ENCODE assay signal across 31 cellular contexts in the genomic region with DNA sequence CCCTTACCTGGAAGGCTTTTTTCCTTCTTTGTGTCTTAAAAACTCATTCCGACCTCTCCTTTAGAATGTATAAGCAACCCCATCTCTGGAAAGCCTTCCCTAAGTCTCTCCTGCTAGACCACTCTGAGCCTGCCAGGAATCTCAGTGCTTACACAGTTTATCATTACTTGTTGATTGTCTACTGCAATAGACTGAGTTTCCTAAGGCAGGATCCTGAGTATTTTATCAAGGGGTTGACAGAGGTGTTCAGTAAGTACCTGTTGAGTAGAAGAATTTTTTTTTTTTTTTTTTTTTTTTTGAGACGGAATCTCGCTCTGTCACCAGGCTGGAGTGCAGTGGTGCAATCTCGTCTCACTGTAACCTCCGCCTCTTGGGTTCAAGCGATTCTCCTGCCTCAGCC. TPM values are rescaled to one million over a fixed set of nuclear protein-coding genes. Genes with fewer than 3 reads are reported as not detected.
A peak's percentile ranks its signal among the peaks of the same experiment; 100 is the strongest.
DNase-seq lines count a peak whose midpoint lies in the region; ATAC-seq and TF ChIP-seq lines count a peak whose summit lies in the region.
"Had no signal": no experiment of that assay in that cellular context is flagged by ENCODE, and none has a peak within 500 bp of the region (broad histone marks: within the 10 kb centered on the region; RNA-seq: fewer than 3 reads in every experiment).

No MANE protein-coding gene starts in this region.

- H3K36me3 Mint-ChIP-seq in GM23338 (ENCODE audit: low read depth): no peaks in the 10 kb centered on the region

- H3K27me3 ChIP-seq in GM23338 (ENCODE audit: insufficient read depth): peaks cover 22% of the 10 kb centered on the region; the same call in 1 of the 2 replicates
- H3K27me3 ChIP-seq in mammary epithelial cell (ENCODE audit: insufficient read depth, low read length): no peaks in the 10 kb centered on the region
- H3K27me3 ChIP-seq in parathyroid adenoma (ENCODE audit: control insufficient read depth, insufficient read depth, low read length): no peaks in the 10 kb centered on the region
- H3K27me3 ChIP-seq: body of pancreas, esophagus muscularis mucosa, right atrium auricular region had no signal

- H3F3A ChIP-seq in GM23338 (replicated peaks; ENCODE audit: low read depth): 0 out of 2 replicates have a peak, but pooled peaks cover 6% of the 10 kb centered on the region

- H3K27ac Mint-ChIP-seq in GM23338: no peak overlapping the region
- H3K27ac Mint-ChIP-seq: activated CD4-positive, alpha-beta memory T cell treated with anti-CD3 and anti-CD28 coated beads, Interleukin-2, amount 10 ng/mL, durations not matched to agents 7 days and 5 days; activated naive CD4-positive, alpha-beta T cell treated with anti-CD3 and anti-CD28 coated beads for 36 hours; activated T-helper 1 cell treated with anti-CD3 and anti-CD28 coated beads, Interleukin-12 subunit alpha, Interleukin-12 subunit beta, Interleukin-2, Interleukin-4 antibody, amounts not matched to agents 30 ng/mL and 10 ng/mL and 1 ng/mL, durations not matched to agents 14 hours and 24 hours and 36 hours; endodermal cell; stimulated activated naive CD8-positive, alpha-beta T cell treated with anti-CD3 and anti-CD28 coated beads, Interleukin-15, amount 100 ng/mL, for 72 hours; T-helper 2 cell treated with Interferon-gamma antibody and Interleukin-4, amounts not matched to agents 5 μg/mL and 100 μg/mL, for 36 hours had no signal

- no peaks in the 10 kb centered on the region for H3K9me2 ChIP-seq in GM23338 (ENCODE audit: insufficient read depth)

- dilution Hi-C loops in mammary epithelial cell (cut with HindIII; ENCODE audit: low sequenced_read_pairs): no loop called here

- no peak overlapping the region for H3K4me2 ChIP-seq in GM23338
- H3K4me2 ChIP-seq in mammary epithelial cell (ENCODE audit: insufficient read depth, low read depth, low read length): peak overlapping the region; percentile 67
- no peak overlapping the region for H3K4me2 ChIP-seq in parathyroid adenoma (ENCODE audit: low read length)
- H3K4me2 ChIP-seq: BLaER1, KMS-11 had no signal

- WGBS in mammary epithelial cell (ENCODE audit: low coverage, missing lambda C conversion rate): 80% methylated on average over 1 of the region's 6 CpGs

- TF ChIP-seq CTCF in C4-2B (conservative IDR thresholded peaks at IDR 0.05) (no peak), GM23338 (conservative IDR thresholded peaks at IDR 0.05; ENCODE audit: low read depth in 2 of 2) (no peak), mammary epithelial cell (conservative IDR thresholded peaks at IDR 0.05 in 1 of 2, IDR thresholded peaks at IDR 0.05 in 1 of 2; ENCODE audit: extremely low read depth in 1 of 2, insufficient read depth in 1 of 2, low read depth in 1 of 2, low read length in 2 of 2) (no peak), parathyroid adenoma (IDR thresholded peaks at IDR 0.05) (no peak)

- H3K4me1 Mint-ChIP-seq in GM23338: peaks cover 60% of the 10 kb centered on the region

- DNase-seq in GM23338 (ENCODE audit: low spot score) (no peak), mammary epithelial cell (no peak), posterior vena cava (ENCODE audit: low spot score) (no peak)
- DNase-seq: ACHN; activated CD4-positive, alpha-beta memory T cell treated with anti-CD3 and anti-CD28 coated beads, Interleukin-2, amount 10 ng/mL, durations not matched to agents 7 days and 5 days; activated CD8-positive, alpha-beta memory T cell treated with anti-CD3 and anti-CD28 coated beads, Interleukin-2, amount 50 U/mL, for 4 hours; activated naive CD4-positive, alpha-beta T cell treated with anti-CD3 and anti-CD28 coated beads for 36 hours; DND-41; endodermal cell; GOT3; hippocampal formation; MM.1S; NCI-H1417 treated with DMSO at 0.1 percent for 48 hours; NCI-H2029 treated with DMSO at 0.1 percent for 48 hours; NCI-H526; SHP77; spleen; stimulated activated CD8-positive, alpha-beta memory T cell treated with anti-CD3 and anti-CD28 coated beads, Interleukin-4, amount 100 ng/mL, for 48 hours; stimulated activated naive CD8-positive, alpha-beta T cell treated with anti-CD3 and anti-CD28 coated beads, Interleukin-15, amount 100 ng/mL, for 72 hours had no signal

- in situ Hi-C loops in mammary epithelial cell (cut with MboI; ENCODE audit: low sequenced_read_pairs in 2 of 2): loop anchor here in 1 of 2 donors (10.0 kb wide), 1 partner anchor 47 kb away; no protein-coding TSS in a partner anchor

- intact Hi-C loops in mammary epithelial cell (cut with micrococcal nuclease): loop anchor here (1.0 to 2.0 kb wide), 5 partner anchors 9 to 51 kb away; no protein-coding TSS in a partner anchor
- intact Hi-C loops in posterior vena cava (cut with DNase I): loop anchor here in 1 of 2 donors (10.0 kb wide), 1 partner anchor 117 kb away; no protein-coding TSS in a partner anchor

- H3K9me3 ChIP-seq in mammary epithelial cell (replicated peaks; ENCODE audit: insufficient read depth, low read length): no peaks in the 10 kb centered on the region
- H3K9me3 ChIP-seq in parathyroid adenoma (ENCODE audit: control insufficient read depth, low read length): no peaks in the 10 kb centered on the region
- H3K9me3 ChIP-seq: BLaER1, body of pancreas, esophagus muscularis mucosa, right atrium auricular region, spleen, thoracic aorta had no signal

- no peak overlapping the region for H3K4me3 Mint-ChIP-seq in GM23338
- H3K4me3 Mint-ChIP-seq: activated CD4-positive, alpha-beta memory T cell treated with anti-CD3 and anti-CD28 coated beads, Interleukin-2, amount 10 ng/mL, durations not matched to agents 7 days and 5 days; activated naive CD4-positive, alpha-beta T cell treated with anti-CD3 and anti-CD28 coated beads for 36 hours; activated T-helper 1 cell treated with anti-CD3 and anti-CD28 coated beads, Interleukin-12 subunit alpha, Interleukin-12 subunit beta, Interleukin-2, Interleukin-4 antibody, amounts not matched to agents 30 ng/mL and 10 ng/mL and 1 ng/mL, durations not matched to agents 14 hours and 24 hours and 36 hours; endodermal cell; stimulated activated naive CD8-positive, alpha-beta T cell treated with anti-CD3 and anti-CD28 coated beads, Interleukin-15, amount 100 ng/mL, for 72 hours; T-helper 2 cell treated with Interferon-gamma antibody and Interleukin-4, amounts not matched to agents 5 μg/mL and 100 μg/mL, for 36 hours had no signal

- H3K4me3 ChIP-seq in GM23338 (no peak overlapping the region), mammary epithelial cell (replicated peaks in 1 of 3; ENCODE audit: insufficient read depth in 1 of 3, low read depth in 2 of 3, low read length in 3 of 3) (no peak overlapping the region), parathyroid adenoma (ENCODE audit: low read depth, low read length) (no peak overlapping the region)
- H3K4me3 ChIP-seq: BLaER1, body of pancreas, esophagus muscularis mucosa, right atrium auricular region, spleen, thoracic aorta had no signal

- ATAC-seq in GM23338 (no peak), GM21390 (IDR thresholded peaks at IDR 0.05; ENCODE audit: unreplicated experiment) (no peak), HG02571 (IDR thresholded peaks at IDR 0.05; ENCODE audit: unreplicated experiment) (no peak)
- ATAC-seq: body of pancreas; stimulated activated naive CD8-positive, alpha-beta T cell treated with anti-CD3 and anti-CD28 coated beads, Interleukin-15, amount 100 ng/mL, for 72 hours had no signal

- no TSS peak for BruUV-seq in mammary epithelial cell (replicated peaks; lab: Mats Ljungman, UMichigan)

- H3K27ac ChIP-seq in C4-2B (peak overlapping the region; percentile 20), GM23338 (ENCODE audit: low read depth) (0 out of 2 replicates have a peak overlapping the region, but pooled peaks have one; percentile 2), mammary epithelial cell (ENCODE audit: insufficient read depth, low read depth, low read length) (peak overlapping the region; percentile 99), parathyroid adenoma (peak overlapping the region; percentile 51)
- H3K27ac ChIP-seq: BLaER1, body of pancreas, KMS-11, spleen, thoracic aorta had no signal

- H3K9ac ChIP-seq in mammary epithelial cell (ENCODE audit: insufficient read depth, low read length): peak overlapping the region; percentile 79
- no peak overlapping the region for H3K9ac ChIP-seq in parathyroid adenoma
- H3K9ac ChIP-seq: BLaER1, KMS-11 had no signal

- H3K36me3 ChIP-seq in GM23338 (ENCODE audit: insufficient read depth): no peaks in the 10 kb centered on the region
- H3K36me3 ChIP-seq in mammary epithelial cell (ENCODE audit: insufficient read depth, low read length): no peaks in the 10 kb centered on the region
- H3K36me3 ChIP-seq in parathyroid adenoma (ENCODE audit: control insufficient read depth, insufficient read depth, low read length): no peaks in the 10 kb centered on the region
- H3K36me3 ChIP-seq: BLaER1, esophagus muscularis mucosa, right atrium auricular region, spleen, thoracic aorta had no signal

- H2AFZ ChIP-seq in GM23338: no peak overlapping the region
- H2AFZ ChIP-seq in mammary epithelial cell (ENCODE audit: low read depth, low read length): no peak overlapping the region
- H2AFZ ChIP-seq in parathyroid adenoma: no peak overlapping the region

- H3K79me2 ChIP-seq in GM23338 (replicated peaks; ENCODE audit: insufficient read depth) (peaks cover 62% of the 10 kb centered on the region), mammary epithelial cell (ENCODE audit: insufficient read depth, low read length) (peaks cover 55% of the 10 kb centered on the region), parathyroid adenoma (no peaks in the 10 kb centered on the region)

- H4K20me1 ChIP-seq in GM23338 (replicated peaks; ENCODE audit: insufficient read depth): peaks cover 10% of the 10 kb centered on the region
- no peaks in the 10 kb centered on the region for H4K20me1 ChIP-seq in mammary epithelial cell (ENCODE audit: insufficient read depth, low read length)

- H3K4me1 ChIP-seq in GM23338 (ENCODE audit: insufficient read depth): peaks cover 56% of the 10 kb centered on the region
- H3K4me1 ChIP-seq in mammary epithelial cell (ENCODE audit: insufficient read depth, low read length): peaks cover 59% of the 10 kb centered on the region
- H3K4me1 ChIP-seq in parathyroid adenoma: peaks cover 8% of the 10 kb centered on the region

- H3K27me3 Mint-ChIP-seq in GM23338 (ENCODE audit: insufficient read depth, low read depth, poor library complexity): peaks cover 16% of the 10 kb centered on the region

- CTCF ChIA-PET in mammary epithelial cell (lab: Charles Lee; ENCODE audit: low non-redundant PET): no interaction called here

- no peaks in the 10 kb centered on the region for H3K9me3 Mint-ChIP-seq in GM23338
- H3K9me3 Mint-ChIP-seq: activated CD4-positive, alpha-beta memory T cell treated with anti-CD3 and anti-CD28 coated beads, Interleukin-2, amount 10 ng/mL, durations not matched to agents 7 days and 5 days; activated naive CD4-positive, alpha-beta T cell treated with anti-CD3 and anti-CD28 coated beads for 36 hours; activated T-helper 1 cell treated with anti-CD3 and anti-CD28 coated beads, Interleukin-12 subunit alpha, Interleukin-12 subunit beta, Interleukin-2, Interleukin-4 antibody, amounts not matched to agents 30 ng/mL and 10 ng/mL and 1 ng/mL, durations not matched to agents 14 hours and 24 hours and 36 hours; endodermal cell; stimulated activated naive CD8-positive, alpha-beta T cell treated with anti-CD3 and anti-CD28 coated beads, Interleukin-15, amount 100 ng/mL, for 72 hours; T-helper 2 cell treated with Interferon-gamma antibody and Interleukin-4, amounts not matched to agents 5 μg/mL and 100 μg/mL, for 36 hours had no signal

RNA-seq across cellular contexts. Expression of gene TJP2, which starts 2.6 kb away (rescaled TPM):
- total RNA-seq in GM23338 (2014; rRNA removed; shearing (Covaris generic)): 176 and 234 TPM in 2 replicates
- 34.9 and 37.6 TPM in 2 replicates for polyA plus RNA-seq in GM23338 (2016; fragmentation: Nextera tagmentation; extraction: Ambion mirVana)
- total RNA-seq in mammary epithelial cell: 100 to 1,000 TPM in 1 of 2 donors, 10 to 100 TPM in 1; 27.7 to 109 TPM
- polyA plus RNA-seq in mammary epithelial cell: 48.8 TPM
- 103 TPM for polyA minus RNA-seq in mammary epithelial cell
- total RNA-seq in posterior vena cava: 10 to 100 TPM; 83.5 to 85.1 TPM

Comparison
In these comparisons a context has a peak if more than half of its experiments do, and no peak if none do; other contexts are left out.
1. H3K27ac ChIP-seq: peak in every context shown above with its lines; median percentile 99 in mammary epithelial cell; 51 in parathyroid adenoma; 20 in C4-2B; 2 in GM23338.